Comparison of ENCODE assay signal across 1 cellular context in the genomic region with DNA sequence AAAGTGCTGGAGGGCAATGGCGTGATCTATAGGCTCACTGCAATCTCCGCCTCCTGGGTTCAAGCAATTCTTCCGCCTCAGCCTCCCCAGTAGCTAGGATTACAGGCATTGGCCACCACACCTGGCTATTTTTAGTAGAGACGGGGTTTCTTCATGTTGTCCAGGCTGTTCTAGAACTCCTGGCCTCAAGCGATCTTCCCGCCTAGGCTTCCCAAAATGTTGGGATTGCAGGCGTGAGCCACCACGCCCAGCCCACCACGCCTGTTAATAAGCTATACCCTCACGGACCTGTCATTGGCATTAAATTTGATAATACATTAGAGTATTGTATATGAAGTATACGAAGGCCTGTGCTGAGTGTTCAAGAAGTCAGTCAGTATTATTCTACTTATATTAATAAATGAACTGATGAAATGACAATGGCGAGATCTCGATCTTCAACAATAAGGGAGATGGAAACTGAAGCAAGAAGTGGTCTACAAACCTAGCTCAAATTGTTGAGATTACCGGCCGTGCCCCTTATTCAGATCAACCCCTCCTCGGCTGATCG.
TF ChIP-seq lines count a peak whose summit lies in the region.

No MANE protein-coding gene starts in this region.

TF ChIP-seq in SK-N-SH treated with all-trans-retinoic acid at 6 μM for 48 hours, 23 proteins besides CTCF, POLR2A, EP300 and RAD21 (continued from another document):
- TF ChIP-seq, protein P1, sequence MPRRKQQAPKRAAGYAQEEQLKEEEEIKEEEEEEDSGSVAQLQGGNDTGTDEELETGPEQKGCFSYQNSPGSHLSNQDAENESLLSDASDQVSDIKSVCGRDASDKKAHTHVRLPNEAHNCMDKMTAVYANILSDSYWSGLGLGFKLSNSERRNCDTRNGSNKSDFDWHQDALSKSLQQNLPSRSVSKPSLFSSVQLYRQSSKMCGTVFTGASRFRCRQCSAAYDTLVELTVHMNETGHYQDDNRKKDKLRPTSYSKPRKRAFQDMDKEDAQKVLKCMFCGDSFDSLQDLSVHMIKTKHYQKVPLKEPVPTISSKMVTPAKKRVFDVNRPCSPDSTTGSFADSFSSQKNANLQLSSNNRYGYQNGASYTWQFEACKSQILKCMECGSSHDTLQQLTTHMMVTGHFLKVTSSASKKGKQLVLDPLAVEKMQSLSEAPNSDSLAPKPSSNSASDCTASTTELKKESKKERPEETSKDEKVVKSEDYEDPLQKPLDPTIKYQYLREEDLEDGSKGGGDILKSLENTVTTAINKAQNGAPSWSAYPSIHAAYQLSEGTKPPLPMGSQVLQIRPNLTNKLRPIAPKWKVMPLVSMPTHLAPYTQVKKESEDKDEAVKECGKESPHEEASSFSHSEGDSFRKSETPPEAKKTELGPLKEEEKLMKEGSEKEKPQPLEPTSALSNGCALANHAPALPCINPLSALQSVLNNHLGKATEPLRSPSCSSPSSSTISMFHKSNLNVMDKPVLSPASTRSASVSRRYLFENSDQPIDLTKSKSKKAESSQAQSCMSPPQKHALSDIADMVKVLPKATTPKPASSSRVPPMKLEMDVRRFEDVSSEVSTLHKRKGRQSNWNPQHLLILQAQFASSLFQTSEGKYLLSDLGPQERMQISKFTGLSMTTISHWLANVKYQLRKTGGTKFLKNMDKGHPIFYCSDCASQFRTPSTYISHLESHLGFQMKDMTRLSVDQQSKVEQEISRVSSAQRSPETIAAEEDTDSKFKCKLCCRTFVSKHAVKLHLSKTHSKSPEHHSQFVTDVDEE (CRISPR knock-in tag; IDR thresholded peaks at IDR 0.05) = no peak
- TF ChIP-seq TOX (CRISPR knock-in tag; IDR thresholded peaks at IDR 0.05; ENCODE audit: borderline replicate concordance) = no peak
